In the genomic region with DNA sequence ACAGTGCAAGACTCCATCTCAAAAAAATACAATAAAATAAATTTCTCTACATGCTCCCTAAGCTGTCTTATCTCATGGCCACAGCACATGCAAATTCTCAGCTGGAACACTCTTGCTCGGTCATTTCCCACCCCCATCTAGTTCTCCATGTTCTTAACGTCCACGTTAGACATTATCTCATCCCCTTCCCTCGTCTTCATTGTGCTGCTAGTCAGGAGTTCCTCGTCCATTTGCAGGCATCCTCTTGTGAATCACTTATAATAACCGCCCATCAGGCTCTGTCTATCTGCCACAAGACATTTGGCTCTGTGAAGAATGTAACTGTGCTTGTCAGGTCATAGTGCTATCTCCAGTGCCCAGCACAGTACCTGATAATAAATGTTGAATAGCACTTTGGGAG, we compare ENCODE assay signal across 1 cellular context.
TF ChIP-seq lines count a peak whose summit lies in the region.

No MANE protein-coding gene starts in this region.

TF ChIP-seq in K562, 482 proteins besides CTCF, POLR2A, EP300 and RAD21 (continued from another document):
- TF ChIP-seq, protein P1, sequence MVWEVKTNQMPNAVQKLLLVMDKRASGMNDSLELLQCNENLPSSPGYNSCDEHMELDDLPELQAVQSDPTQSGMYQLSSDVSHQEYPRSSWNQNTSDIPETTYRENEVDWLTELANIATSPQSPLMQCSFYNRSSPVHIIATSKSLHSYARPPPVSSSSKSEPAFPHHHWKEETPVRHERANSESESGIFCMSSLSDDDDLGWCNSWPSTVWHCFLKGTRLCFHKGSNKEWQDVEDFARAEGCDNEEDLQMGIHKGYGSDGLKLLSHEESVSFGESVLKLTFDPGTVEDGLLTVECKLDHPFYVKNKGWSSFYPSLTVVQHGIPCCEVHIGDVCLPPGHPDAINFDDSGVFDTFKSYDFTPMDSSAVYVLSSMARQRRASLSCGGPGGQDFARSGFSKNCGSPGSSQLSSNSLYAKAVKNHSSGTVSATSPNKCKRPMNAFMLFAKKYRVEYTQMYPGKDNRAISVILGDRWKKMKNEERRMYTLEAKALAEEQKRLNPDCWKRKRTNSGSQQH (CRISPR knock-in tag; IDR thresholded peaks at IDR 0.05): no peak
- TF ChIP-seq HDAC1 (IDR thresholded peaks at IDR 0.05) (no peak), TRIM24 (IDR thresholded peaks at IDR 0.05) (peak; percentile 68 to 82)
